Comparison of ENCODE assay signal across 1 cellular context in the genomic region with DNA sequence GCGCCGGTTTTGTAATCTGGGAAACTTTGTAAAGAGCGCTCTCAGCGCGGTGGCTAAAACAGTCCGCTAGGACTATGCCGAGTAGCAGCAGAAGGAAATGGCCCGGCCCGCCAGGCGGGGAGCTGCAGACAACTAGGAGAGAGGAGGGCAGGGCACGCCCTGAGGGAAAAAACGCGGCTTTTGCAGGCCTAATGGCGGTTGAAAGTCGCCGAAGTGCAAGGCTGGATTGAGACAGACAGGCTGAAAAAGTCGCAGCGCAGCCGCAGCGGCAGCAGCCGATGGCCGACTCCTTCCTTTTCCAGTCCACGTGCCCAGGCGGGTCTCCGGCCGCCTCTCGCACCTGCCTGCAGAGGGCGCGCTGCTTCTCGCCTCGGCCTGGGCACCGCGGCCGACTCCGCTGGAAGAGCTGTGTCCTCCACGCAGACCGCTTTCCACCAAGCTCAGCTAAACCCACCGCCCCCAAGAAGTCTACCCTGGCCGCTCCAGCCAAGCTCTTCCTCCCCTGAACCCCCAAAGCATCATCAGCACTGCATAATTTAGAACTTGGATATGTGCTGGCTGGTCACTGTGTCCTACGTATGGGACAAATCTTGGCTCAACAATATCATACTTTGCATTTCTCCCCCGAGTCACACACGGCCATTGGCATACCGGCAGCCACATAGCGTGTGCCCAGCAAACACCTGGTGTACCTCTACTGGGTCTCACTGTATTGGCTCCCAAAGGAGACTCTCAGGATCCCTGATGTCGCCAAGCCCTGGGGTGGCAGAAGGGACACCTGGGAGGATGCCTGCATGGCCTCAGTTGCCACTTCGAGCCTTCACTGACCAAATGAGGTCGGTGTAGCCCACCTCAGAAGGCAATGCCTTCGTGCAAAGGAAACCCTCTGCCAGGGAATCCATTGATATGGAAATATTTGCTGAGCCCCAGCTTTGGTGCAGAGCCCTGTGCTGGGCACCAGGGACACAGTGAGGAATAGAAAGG.
A peak's percentile ranks its signal among the peaks of the same experiment; 100 is the strongest.
TF ChIP-seq lines count a peak whose summit lies in the region.

No MANE protein-coding gene starts in this region.

TF ChIP-seq in HEK293, 187 proteins besides CTCF, POLR2A, EP300 and RAD21 (continued from another document and continues in another):
- TF ChIP-seq, protein P1, sequence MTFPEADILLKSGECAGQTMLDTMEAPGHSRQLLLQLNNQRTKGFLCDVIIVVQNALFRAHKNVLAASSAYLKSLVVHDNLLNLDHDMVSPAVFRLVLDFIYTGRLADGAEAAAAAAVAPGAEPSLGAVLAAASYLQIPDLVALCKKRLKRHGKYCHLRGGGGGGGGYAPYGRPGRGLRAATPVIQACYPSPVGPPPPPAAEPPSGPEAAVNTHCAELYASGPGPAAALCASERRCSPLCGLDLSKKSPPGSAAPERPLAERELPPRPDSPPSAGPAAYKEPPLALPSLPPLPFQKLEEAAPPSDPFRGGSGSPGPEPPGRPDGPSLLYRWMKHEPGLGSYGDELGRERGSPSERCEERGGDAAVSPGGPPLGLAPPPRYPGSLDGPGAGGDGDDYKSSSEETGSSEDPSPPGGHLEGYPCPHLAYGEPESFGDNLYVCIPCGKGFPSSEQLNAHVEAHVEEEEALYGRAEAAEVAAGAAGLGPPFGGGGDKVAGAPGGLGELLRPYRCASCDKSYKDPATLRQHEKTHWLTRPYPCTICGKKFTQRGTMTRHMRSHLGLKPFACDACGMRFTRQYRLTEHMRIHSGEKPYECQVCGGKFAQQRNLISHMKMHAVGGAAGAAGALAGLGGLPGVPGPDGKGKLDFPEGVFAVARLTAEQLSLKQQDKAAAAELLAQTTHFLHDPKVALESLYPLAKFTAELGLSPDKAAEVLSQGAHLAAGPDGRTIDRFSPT (tag by site-specific recombination; IDR thresholded peaks at IDR 0.05): no peak
- TF ChIP-seq ZBTB1 (tag by site-specific recombination; IDR thresholded peaks at IDR 0.05): no peak
- no peak for TF ChIP-seq ZNF169 (tag by site-specific recombination; IDR thresholded peaks at IDR 0.05)
- TF ChIP-seq, protein P2, sequence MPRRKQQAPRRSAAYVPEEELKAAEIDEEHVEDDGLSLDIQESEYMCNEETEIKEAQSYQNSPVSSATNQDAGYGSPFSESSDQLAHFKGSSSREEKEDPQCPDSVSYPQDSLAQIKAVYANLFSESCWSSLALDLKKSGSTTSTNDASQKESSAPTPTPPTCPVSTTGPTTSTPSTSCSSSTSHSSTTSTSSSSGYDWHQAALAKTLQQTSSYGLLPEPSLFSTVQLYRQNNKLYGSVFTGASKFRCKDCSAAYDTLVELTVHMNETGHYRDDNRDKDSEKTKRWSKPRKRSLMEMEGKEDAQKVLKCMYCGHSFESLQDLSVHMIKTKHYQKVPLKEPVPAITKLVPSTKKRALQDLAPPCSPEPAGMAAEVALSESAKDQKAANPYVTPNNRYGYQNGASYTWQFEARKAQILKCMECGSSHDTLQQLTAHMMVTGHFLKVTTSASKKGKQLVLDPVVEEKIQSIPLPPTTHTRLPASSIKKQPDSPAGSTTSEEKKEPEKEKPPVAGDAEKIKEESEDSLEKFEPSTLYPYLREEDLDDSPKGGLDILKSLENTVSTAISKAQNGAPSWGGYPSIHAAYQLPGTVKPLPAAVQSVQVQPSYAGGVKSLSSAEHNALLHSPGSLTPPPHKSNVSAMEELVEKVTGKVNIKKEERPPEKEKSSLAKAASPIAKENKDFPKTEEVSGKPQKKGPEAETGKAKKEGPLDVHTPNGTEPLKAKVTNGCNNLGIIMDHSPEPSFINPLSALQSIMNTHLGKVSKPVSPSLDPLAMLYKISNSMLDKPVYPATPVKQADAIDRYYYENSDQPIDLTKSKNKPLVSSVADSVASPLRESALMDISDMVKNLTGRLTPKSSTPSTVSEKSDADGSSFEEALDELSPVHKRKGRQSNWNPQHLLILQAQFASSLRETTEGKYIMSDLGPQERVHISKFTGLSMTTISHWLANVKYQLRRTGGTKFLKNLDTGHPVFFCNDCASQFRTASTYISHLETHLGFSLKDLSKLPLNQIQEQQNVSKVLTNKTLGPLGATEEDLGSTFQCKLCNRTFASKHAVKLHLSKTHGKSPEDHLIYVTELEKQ (tag by site-specific recombination; IDR thresholded peaks at IDR 0.05; ENCODE audit: borderline replicate concordance): no peak
- no peak for TF ChIP-seq ZNF184 (tag by site-specific recombination; IDR thresholded peaks at IDR 0.05)
- no peak for TF ChIP-seq ZNF24 (tag by site-specific recombination; IDR thresholded peaks at IDR 0.05)
- TF ChIP-seq YY1 (tag by site-specific recombination; IDR thresholded peaks at IDR 0.05): peak; percentile 83
- no peak for TF ChIP-seq ZNF76 (tag by site-specific recombination; IDR thresholded peaks at IDR 0.05; ENCODE audit: borderline replicate concordance, low read depth)
- TF ChIP-seq ZNF558 (tag by site-specific recombination; IDR thresholded peaks at IDR 0.05): no peak
- no peak for TF ChIP-seq ZNF701 (tag by site-specific recombination; IDR thresholded peaks at IDR 0.05)
- TF ChIP-seq, protein P3, sequence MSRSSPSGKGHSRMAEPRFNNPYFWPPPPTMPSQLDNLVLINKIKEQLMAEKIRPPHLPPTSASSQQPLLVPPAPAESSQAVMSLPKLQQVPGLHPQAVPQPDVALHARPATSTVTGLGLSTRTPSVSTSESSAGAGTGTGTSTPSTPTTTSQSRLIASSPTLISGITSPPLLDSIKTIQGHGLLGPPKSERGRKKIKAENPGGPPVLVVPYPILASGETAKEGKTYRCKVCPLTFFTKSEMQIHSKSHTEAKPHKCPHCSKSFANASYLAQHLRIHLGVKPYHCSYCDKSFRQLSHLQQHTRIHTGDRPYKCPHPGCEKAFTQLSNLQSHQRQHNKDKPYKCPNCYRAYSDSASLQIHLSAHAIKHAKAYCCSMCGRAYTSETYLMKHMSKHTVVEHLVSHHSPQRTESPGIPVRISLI (tag by site-specific recombination; IDR thresholded peaks at IDR 0.05): peak; percentile 75; the same call in 1 of the 2 replicates
- TF ChIP-seq ZNF155 (tag by site-specific recombination; IDR thresholded peaks at IDR 0.05): no peak
- TF ChIP-seq, protein P4, sequence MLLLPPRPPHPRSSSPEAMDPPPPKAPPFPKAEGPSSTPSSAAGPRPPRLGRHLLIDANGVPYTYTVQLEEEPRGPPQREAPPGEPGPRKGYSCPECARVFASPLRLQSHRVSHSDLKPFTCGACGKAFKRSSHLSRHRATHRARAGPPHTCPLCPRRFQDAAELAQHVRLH (tag by site-specific recombination; IDR thresholded peaks at IDR 0.05): no peak
- TF ChIP-seq ZNF501 (tag by site-specific recombination; IDR thresholded peaks at IDR 0.05): peak; percentile 76; the same call in 1 of the 2 replicates
- peak; percentile 49; the same call in 1 of the 2 replicates for TF ChIP-seq ZFP37 (tag by site-specific recombination; IDR thresholded peaks at IDR 0.05)
- no peak for TF ChIP-seq ZNF175 (tag by site-specific recombination; IDR thresholded peaks at IDR 0.05)
- TF ChIP-seq BCL11B (tag by site-specific recombination; IDR thresholded peaks at IDR 0.05; ENCODE audit: low read depth): no peak
- TF ChIP-seq, protein P5, sequence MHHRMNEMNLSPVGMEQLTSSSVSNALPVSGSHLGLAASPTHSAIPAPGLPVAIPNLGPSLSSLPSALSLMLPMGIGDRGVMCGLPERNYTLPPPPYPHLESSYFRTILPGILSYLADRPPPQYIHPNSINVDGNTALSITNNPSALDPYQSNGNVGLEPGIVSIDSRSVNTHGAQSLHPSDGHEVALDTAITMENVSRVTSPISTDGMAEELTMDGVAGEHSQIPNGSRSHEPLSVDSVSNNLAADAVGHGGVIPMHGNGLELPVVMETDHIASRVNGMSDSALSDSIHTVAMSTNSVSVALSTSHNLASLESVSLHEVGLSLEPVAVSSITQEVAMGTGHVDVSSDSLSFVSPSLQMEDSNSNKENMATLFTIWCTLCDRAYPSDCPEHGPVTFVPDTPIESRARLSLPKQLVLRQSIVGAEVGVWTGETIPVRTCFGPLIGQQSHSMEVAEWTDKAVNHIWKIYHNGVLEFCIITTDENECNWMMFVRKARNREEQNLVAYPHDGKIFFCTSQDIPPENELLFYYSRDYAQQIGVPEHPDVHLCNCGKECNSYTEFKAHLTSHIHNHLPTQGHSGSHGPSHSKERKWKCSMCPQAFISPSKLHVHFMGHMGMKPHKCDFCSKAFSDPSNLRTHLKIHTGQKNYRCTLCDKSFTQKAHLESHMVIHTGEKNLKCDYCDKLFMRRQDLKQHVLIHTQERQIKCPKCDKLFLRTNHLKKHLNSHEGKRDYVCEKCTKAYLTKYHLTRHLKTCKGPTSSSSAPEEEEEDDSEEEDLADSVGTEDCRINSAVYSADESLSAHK (tag by site-specific recombination; IDR thresholded peaks at IDR 0.05): no peak
- 0 out of 2 replicates have a peak, but pooled peaks have one; percentile 37 for TF ChIP-seq ZEB2 (tag by site-specific recombination; IDR thresholded peaks at IDR 0.05)
- TF ChIP-seq, protein P6, sequence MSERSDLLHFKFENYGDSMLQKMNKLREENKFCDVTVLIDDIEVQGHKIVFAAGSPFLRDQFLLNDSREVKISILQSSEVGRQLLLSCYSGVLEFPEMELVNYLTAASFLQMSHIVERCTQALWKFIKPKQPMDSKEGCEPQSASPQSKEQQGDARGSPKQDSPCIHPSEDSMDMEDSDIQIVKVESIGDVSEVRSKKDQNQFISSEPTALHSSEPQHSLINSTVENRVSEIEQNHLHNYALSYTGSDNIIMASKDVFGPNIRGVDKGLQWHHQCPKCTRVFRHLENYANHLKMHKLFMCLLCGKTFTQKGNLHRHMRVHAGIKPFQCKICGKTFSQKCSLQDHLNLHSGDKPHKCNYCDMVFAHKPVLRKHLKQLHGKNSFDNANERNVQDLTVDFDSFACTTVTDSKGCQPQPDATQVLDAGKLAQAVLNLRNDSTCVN (tag by site-specific recombination; optimal IDR thresholded peaks at IDR 0.05): peak; percentile 67
- TF ChIP-seq, protein P7, sequence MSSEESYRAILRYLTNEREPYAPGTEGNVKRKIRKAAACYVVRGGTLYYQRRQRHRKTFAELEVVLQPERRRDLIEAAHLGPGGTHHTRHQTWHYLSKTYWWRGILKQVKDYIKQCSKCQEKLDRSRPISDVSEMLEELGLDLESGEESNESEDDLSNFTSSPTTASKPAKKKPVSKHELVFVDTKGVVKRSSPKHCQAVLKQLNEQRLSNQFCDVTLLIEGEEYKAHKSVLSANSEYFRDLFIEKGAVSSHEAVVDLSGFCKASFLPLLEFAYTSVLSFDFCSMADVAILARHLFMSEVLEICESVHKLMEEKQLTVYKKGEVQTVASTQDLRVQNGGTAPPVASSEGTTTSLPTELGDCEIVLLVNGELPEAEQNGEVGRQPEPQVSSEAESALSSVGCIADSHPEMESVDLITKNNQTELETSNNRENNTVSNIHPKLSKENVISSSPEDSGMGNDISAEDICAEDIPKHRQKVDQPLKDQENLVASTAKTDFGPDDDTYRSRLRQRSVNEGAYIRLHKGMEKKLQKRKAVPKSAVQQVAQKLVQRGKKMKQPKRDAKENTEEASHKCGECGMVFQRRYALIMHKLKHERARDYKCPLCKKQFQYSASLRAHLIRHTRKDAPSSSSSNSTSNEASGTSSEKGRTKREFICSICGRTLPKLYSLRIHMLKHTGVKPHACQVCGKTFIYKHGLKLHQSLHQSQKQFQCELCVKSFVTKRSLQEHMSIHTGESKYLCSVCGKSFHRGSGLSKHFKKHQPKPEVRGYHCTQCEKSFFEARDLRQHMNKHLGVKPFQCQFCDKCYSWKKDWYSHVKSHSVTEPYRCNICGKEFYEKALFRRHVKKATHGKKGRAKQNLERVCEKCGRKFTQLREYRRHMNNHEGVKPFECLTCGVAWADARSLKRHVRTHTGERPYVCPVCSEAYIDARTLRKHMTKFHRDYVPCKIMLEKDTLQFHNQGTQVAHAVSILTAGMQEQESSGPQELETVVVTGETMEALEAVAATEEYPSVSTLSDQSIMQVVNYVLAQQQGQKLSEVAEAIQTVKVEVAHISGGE (tag by site-specific recombination; conservative IDR thresholded peaks at IDR 0.05; ENCODE audit: low read depth): peak; percentile 43; the same call in 1 of the 2 replicates
- TF ChIP-seq, protein P8, sequence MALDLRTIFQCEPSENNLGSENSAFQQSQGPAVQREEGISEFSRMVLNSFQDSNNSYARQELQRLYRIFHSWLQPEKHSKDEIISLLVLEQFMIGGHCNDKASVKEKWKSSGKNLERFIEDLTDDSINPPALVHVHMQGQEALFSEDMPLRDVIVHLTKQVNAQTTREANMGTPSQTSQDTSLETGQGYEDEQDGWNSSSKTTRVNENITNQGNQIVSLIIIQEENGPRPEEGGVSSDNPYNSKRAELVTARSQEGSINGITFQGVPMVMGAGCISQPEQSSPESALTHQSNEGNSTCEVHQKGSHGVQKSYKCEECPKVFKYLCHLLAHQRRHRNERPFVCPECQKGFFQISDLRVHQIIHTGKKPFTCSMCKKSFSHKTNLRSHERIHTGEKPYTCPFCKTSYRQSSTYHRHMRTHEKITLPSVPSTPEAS (tag by site-specific recombination; IDR thresholded peaks at IDR 0.05): no peak
- TF ChIP-seq, protein P9, sequence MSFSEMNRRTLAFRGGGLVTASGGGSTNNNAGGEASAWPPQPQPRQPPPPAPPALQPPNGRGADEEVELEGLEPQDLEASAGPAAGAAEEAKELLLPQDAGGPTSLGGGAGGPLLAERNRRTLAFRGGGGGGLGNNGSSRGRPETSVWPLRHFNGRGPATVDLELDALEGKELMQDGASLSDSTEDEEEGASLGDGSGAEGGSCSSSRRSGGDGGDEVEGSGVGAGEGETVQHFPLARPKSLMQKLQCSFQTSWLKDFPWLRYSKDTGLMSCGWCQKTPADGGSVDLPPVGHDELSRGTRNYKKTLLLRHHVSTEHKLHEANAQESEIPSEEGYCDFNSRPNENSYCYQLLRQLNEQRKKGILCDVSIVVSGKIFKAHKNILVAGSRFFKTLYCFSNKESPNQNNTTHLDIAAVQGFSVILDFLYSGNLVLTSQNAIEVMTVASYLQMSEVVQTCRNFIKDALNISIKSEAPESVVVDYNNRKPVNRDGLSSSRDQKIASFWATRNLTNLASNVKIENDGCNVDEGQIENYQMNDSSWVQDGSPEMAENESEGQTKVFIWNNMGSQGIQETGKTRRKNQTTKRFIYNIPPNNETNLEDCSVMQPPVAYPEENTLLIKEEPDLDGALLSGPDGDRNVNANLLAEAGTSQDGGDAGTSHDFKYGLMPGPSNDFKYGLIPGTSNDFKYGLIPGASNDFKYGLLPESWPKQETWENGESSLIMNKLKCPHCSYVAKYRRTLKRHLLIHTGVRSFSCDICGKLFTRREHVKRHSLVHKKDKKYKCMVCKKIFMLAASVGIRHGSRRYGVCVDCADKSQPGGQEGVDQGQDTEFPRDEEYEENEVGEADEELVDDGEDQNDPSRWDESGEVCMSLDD (tag by site-specific recombination; IDR thresholded peaks at IDR 0.05): no peak
- TF ChIP-seq RBAK (tag by site-specific recombination; IDR thresholded peaks at IDR 0.05): no peak
- no peak for TF ChIP-seq TCF7L2 (IDR thresholded peaks at IDR 0.05; ENCODE audit: borderline replicate concordance, low read depth, low read length)
- no peak for TF ChIP-seq ZBTB48 (tag by site-specific recombination; IDR thresholded peaks at IDR 0.05)
- TF ChIP-seq, protein P10, sequence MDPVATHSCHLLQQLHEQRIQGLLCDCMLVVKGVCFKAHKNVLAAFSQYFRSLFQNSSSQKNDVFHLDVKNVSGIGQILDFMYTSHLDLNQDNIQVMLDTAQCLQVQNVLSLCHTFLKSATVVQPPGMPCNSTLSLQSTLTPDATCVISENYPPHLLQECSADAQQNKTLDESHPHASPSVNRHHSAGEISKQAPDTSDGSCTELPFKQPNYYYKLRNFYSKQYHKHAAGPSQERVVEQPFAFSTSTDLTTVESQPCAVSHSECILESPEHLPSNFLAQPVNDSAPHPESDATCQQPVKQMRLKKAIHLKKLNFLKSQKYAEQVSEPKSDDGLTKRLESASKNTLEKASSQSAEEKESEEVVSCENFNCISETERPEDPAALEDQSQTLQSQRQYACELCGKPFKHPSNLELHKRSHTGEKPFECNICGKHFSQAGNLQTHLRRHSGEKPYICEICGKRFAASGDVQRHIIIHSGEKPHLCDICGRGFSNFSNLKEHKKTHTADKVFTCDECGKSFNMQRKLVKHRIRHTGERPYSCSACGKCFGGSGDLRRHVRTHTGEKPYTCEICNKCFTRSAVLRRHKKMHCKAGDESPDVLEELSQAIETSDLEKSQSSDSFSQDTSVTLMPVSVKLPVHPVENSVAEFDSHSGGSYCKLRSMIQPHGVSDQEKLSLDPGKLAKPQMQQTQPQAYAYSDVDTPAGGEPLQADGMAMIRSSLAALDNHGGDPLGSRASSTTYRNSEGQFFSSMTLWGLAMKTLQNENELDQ (tag by site-specific recombination; IDR thresholded peaks at IDR 0.05; ENCODE audit: low read depth): no peak
